In genomic region chr13:32538234-32538620, GRCh38 we compare ENCODE assay signal across 8 cellular contexts. TPM values are rescaled to one million over a fixed set of nuclear protein-coding genes. Genes with fewer than 3 reads are reported as not detected.
A peak's percentile ranks its signal among the peaks of the same experiment; 100 is the strongest.
DNase-seq lines count a peak whose midpoint lies in the region; ATAC-seq and TF ChIP-seq lines count a peak whose summit lies in the region.

No MANE protein-coding gene starts in this region.

- peak; percentile 58 for DNase-seq in EH (ENCODE audit: low read depth)
- peak; percentile 84 for DNase-seq in fibroblast of villous mesenchyme (ENCODE audit: low read depth)
- peak; percentile 43 for DNase-seq in occipital lobe (lab: John Stamatoyannopoulos, UW)
- DNase-seq in globus pallidus (ENCODE audit: low spot score), result no peak
- DNase-seq in stimulated activated CD4-positive, alpha-beta T cell treated with anti-CD3 and anti-CD28 coated beads, Interleukin-4, amount 100 ng/mL, for 1 hour, result no peak

- ATAC-seq in GM19452 (IDR thresholded peaks at IDR 0.05; ENCODE audit: unreplicated experiment) (peak; percentile 86), HG03439 (IDR thresholded peaks at IDR 0.05; ENCODE audit: unreplicated experiment) (peak; percentile 82)
- ATAC-seq in activated CD4-positive, CD25-positive, alpha-beta regulatory T cell treated with anti-CD3 and anti-CD28 coated beads, Interleukin-2, amount 50 U/mL, for 24 hours, result peak; percentile 79 to 86

- TF ChIP-seq CTCF in fibroblast of villous mesenchyme (IDR thresholded peaks at IDR 0.05; ENCODE audit: insufficient read depth, low read depth, low read length), result no peak

- H3K4me3 ChIP-seq in fibroblast of villous mesenchyme (ENCODE audit: low read depth, low read length), result peak overlapping the region; percentile 97

RNA-seq across cellular contexts. Expression of gene N4BP2L2, which starts 0.4 kb away (rescaled TPM):
- total RNA-seq in fibroblast of villous mesenchyme, result 111 and 128 TPM in 2 replicates
- total RNA-seq in occipital lobe, result 200 TPM

RNA-seq across cellular contexts. Expression of gene PDS5B, which starts 48.0 kb away (rescaled TPM):
- 29.3 and 44.9 TPM in 2 replicates for total RNA-seq in fibroblast of villous mesenchyme
- total RNA-seq in occipital lobe, result 166 TPM

Comparison
In these comparisons a context has a peak if more than half of its experiments do, and no peak if none do; other contexts are left out.
1. DNase-seq: peak in EH (single experiment), fibroblast of villous mesenchyme (single experiment) and occipital lobe (single experiment); none in globus pallidus (single experiment) and stimulated activated CD4-positive, alpha-beta T cell treated with anti-CD3 and anti-CD28 coated beads, Interleukin-4, amount 100 ng/mL, for 1 hour (single experiment).
2. Peak in every context shown above with its lines, with median percentiles within 50 percentile points of each other: ATAC-seq.